Comparison of ENCODE assay signal across 13 cellular contexts in genomic region chr1:54342764-54343687, GRCh38.
DNase-seq lines count a peak whose midpoint lies in the region; ATAC-seq, FAIRE-seq and TF ChIP-seq lines count a peak whose summit lies in the region.
"Had no signal": no experiment of that assay in that cellular context is flagged by ENCODE, and none has a peak within 500 bp of the region (broad histone marks: within the 10 kb centered on the region; RNA-seq: fewer than 3 reads in every experiment).

No MANE protein-coding gene starts in this region.

- intact Hi-C loops in CD4-positive, alpha-beta T cell (cut with DNase I, micrococcal nuclease), result no loop called here

- FAIRE-seq in bronchial epithelial cell (lab: Jason Lieb, UNC) (peak; percentile 18), HTR-8/SVneo (lab: Jason Lieb, UNC) (no peak)

- no peaks in the 10 kb centered on the region for H3K9me3 ChIP-seq in CD4-positive, alpha-beta T cell (ENCODE audit: control insufficient read depth, low read length)
- H3K9me3 ChIP-seq: lower lobe of right lung, SJSA1 had no signal

- H3K27ac Mint-ChIP-seq in CD4-positive, alpha-beta T cell, result peak overlapping the region; percentile 50

- peaks cover 52% of the 10 kb centered on the region for H3K4me1 Mint-ChIP-seq in CD4-positive, alpha-beta T cell (ENCODE audit: low read depth)

- no peak for ATAC-seq in CD4-positive, alpha-beta T cell (ENCODE audit: poor library complexity)
- ATAC-seq in GM18870 (IDR thresholded peaks at IDR 0.05; ENCODE audit: unreplicated experiment) (no peak), GM21367 (IDR thresholded peaks at IDR 0.05; ENCODE audit: unreplicated experiment) (no peak)

- no peaks in the 10 kb centered on the region for H3K36me3 ChIP-seq in bronchial epithelial cell (ENCODE audit: control insufficient read depth, insufficient read depth, low read length)
- H3K36me3 ChIP-seq: lower lobe of right lung had no signal

- no peak for DNase-seq in CD4-positive, alpha-beta T cell
- peak; percentile 86 for DNase-seq in NCI-H1694 treated with DMSO at 0.1 percent for 48 hours (lab: John Stamatoyannopoulos, UW)
- DNase-seq in bronchial epithelial cell (ENCODE audit: low read depth), result no peak
- DNase-seq in myocyte (ENCODE audit: low read depth), result peak; percentile 44
- no peak for DNase-seq in RPMI8226
- no peak for DNase-seq in HTR-8/SVneo (ENCODE audit: insufficient read length, low spot score)
- DNase-seq: DMS79, lower lobe of right lung, NCI-H1105 had no signal

- H3K27ac ChIP-seq in CD4-positive, alpha-beta T cell (ENCODE audit: low read depth, low read length), result no peak overlapping the region
- H3K27ac ChIP-seq: epithelial cell of prostate, lower lobe of right lung, SJSA1 had no signal

- H3K27me3 Mint-ChIP-seq in CD4-positive, alpha-beta T cell, result no peaks in the 10 kb centered on the region

- no peaks in the 10 kb centered on the region for H3K9me3 Mint-ChIP-seq in CD4-positive, alpha-beta T cell

- H3K4me3 Mint-ChIP-seq in CD4-positive, alpha-beta T cell, result no peak overlapping the region

- H3K27me3 ChIP-seq in CD4-positive, alpha-beta T cell (ENCODE audit: control insufficient read depth, insufficient read depth, low read length), result no peaks in the 10 kb centered on the region
- H3K27me3 ChIP-seq in bronchial epithelial cell (ENCODE audit: control insufficient read depth, insufficient read depth, low read length), result no peaks in the 10 kb centered on the region
- H3K27me3 ChIP-seq: SJSA1 had no signal

- TF ChIP-seq CTCF in CD4-positive, alpha-beta T cell (IDR thresholded peaks at IDR 0.05), result no peak
- no peak for TF ChIP-seq CTCF in bronchial epithelial cell (IDR thresholded peaks at IDR 0.05; ENCODE audit: insufficient read depth, low read length, severe bottlenecking)

- H3K4me3 ChIP-seq in bronchial epithelial cell (ENCODE audit: low read depth, low read length), result no peak overlapping the region
- H3K4me3 ChIP-seq: lower lobe of right lung, SJSA1 had no signal

- CTCF ChIA-PET in CD4-positive, alpha-beta T cell (lab: Charles Lee), result interaction anchor here (1.2 kb wide), 1 partner anchor 147 kb away, joined by 3 read pairs; no protein-coding TSS in a partner anchor

- H3K36me3 Mint-ChIP-seq in CD4-positive, alpha-beta T cell (ENCODE audit: low read depth), result peaks cover 5% of the 10 kb centered on the region

- POLR2A ChIA-PET in CD4-positive, alpha-beta T cell (lab: Charles Lee), result no interaction called here

Comparison
In these comparisons a context has a peak if more than half of its experiments do, and no peak if none do; other contexts are left out.
1. DNase-seq: peak in NCI-H1694 treated with DMSO at 0.1 percent for 48 hours (single experiment) and myocyte (single experiment); none in CD4-positive, alpha-beta T cell (0 of 10), bronchial epithelial cell (single experiment), RPMI8226 (single experiment) and HTR-8/SVneo (single experiment).